3 cellular contexts compared by ENCODE assay signal in genomic region chr17:76725580-76726230, GRCh38.
TF ChIP-seq lines count a peak whose summit lies in the region.

No MANE protein-coding gene starts in this region.

TF ChIP-seq in GM12891, 5 proteins besides CTCF, POLR2A, EP300 and RAD21:
- TF ChIP-seq SPI1 (IDR thresholded peaks at IDR 0.05; ENCODE audit: low read depth, low read length) = no peak
- TF ChIP-seq POU2F2 (IDR thresholded peaks at IDR 0.05; ENCODE audit: low read depth, low read length) = no peak; the same call in 1 of the 2 replicates
- TF ChIP-seq POLR2AphosphoS5 (IDR thresholded peaks at IDR 0.05; ENCODE audit: low read depth, low read length) = no peak
- no peak for TF ChIP-seq PAX5 (IDR thresholded peaks at IDR 0.05; ENCODE audit: insufficient read depth, low read length, severe bottlenecking)
- no peak for TF ChIP-seq TAF1 (IDR thresholded peaks at IDR 0.05; ENCODE audit: low read depth, low read length)

TF ChIP-seq in HEK293, 187 proteins besides CTCF, POLR2A, EP300 and RAD21 (continues in another document):
- no peak for TF ChIP-seq PRDM1 (tag by site-specific recombination; IDR thresholded peaks at IDR 0.05)
- no peak for TF ChIP-seq ZNF704 (tag by site-specific recombination; IDR thresholded peaks at IDR 0.05)
- TF ChIP-seq OVOL3 (tag by site-specific recombination; IDR thresholded peaks at IDR 0.05) = no peak
- TF ChIP-seq ZBTB48 (tag by site-specific recombination; IDR thresholded peaks at IDR 0.05) = peak; percentile 84
- TF ChIP-seq MEIS1 (CRISPR knock-in tag; IDR thresholded peaks at IDR 0.05; ENCODE audit: borderline replicate concordance) = no peak
- no peak for TF ChIP-seq ZNF639 (tag by site-specific recombination; IDR thresholded peaks at IDR 0.05)
- TF ChIP-seq PRDM6 (tag by site-specific recombination; IDR thresholded peaks at IDR 0.05) = no peak
- TF ChIP-seq ZNF837 (tag by site-specific recombination; IDR thresholded peaks at IDR 0.05) = no peak
- TF ChIP-seq ZSCAN5A (tag by site-specific recombination; IDR thresholded peaks at IDR 0.05) = no peak
- TF ChIP-seq ZNF514 (tag by site-specific recombination; IDR thresholded peaks at IDR 0.05) = no peak
- TF ChIP-seq ZBTB20 (tag by site-specific recombination; IDR thresholded peaks at IDR 0.05) = no peak
- no peak for TF ChIP-seq ZBTB21 (tag by site-specific recombination; IDR thresholded peaks at IDR 0.05)
- no peak for TF ChIP-seq ZNF114 (tag by site-specific recombination; IDR thresholded peaks at IDR 0.05)
- no peak for TF ChIP-seq TRIM28 (IDR thresholded peaks at IDR 0.05; ENCODE audit: borderline replicate concordance, low read length)
- no peak for TF ChIP-seq GFI1B (tag by site-specific recombination; IDR thresholded peaks at IDR 0.05)
- no peak for TF ChIP-seq ZSCAN4 (tag by site-specific recombination; IDR thresholded peaks at IDR 0.05)
- TF ChIP-seq ZNF239 (tag by site-specific recombination; IDR thresholded peaks at IDR 0.05) = no peak
- TF ChIP-seq KLF8 (tag by site-specific recombination; IDR thresholded peaks at IDR 0.05) = no peak
- no peak for TF ChIP-seq ZNF549 (tag by site-specific recombination; IDR thresholded peaks at IDR 0.05)
- peak; percentile 97 for TF ChIP-seq ZIC2 (tag by site-specific recombination; IDR thresholded peaks at IDR 0.05)
- TF ChIP-seq GLIS1 (tag by site-specific recombination; IDR thresholded peaks at IDR 0.05) = peak; percentile 82
- peak; percentile 16 for TF ChIP-seq ZNF76 (tag by site-specific recombination; IDR thresholded peaks at IDR 0.05; ENCODE audit: borderline replicate concordance, low read depth)
- TF ChIP-seq IKZF3 (tag by site-specific recombination; IDR thresholded peaks at IDR 0.05) = no peak
- no peak for TF ChIP-seq HOXC10 (CRISPR knock-in tag; IDR thresholded peaks at IDR 0.05)
- TF ChIP-seq ZNF341 (tag by site-specific recombination; IDR thresholded peaks at IDR 0.05; ENCODE audit: low read depth) = no peak
- no peak for TF ChIP-seq ZNF701 (tag by site-specific recombination; IDR thresholded peaks at IDR 0.05)
- peak; percentile 63 for TF ChIP-seq ZNF335 (tag by site-specific recombination; conservative IDR thresholded peaks at IDR 0.05)
- TF ChIP-seq ZBTB17 (tag by site-specific recombination; IDR thresholded peaks at IDR 0.05) = 0 out of 2 replicates have a peak, but pooled peaks have one; percentile 7

TF ChIP-seq in endothelial cell of umbilical vein, 7 proteins besides CTCF, POLR2A, EP300 and RAD21:
- TF ChIP-seq MYC (IDR thresholded peaks at IDR 0.05; ENCODE audit: low read depth, low read length) = no peak
- no peak for TF ChIP-seq POLR2AphosphoS5 (IDR thresholded peaks at IDR 0.05; ENCODE audit: insufficient read depth, low read depth, low read length)
- no peak for TF ChIP-seq JUN (IDR thresholded peaks at IDR 0.05; ENCODE audit: borderline replicate concordance, insufficient read depth, insufficient read length, low read depth)
- TF ChIP-seq MAX (IDR thresholded peaks at IDR 0.05; ENCODE audit: insufficient read depth, insufficient read length) = no peak
- TF ChIP-seq GATA2 (IDR thresholded peaks at IDR 0.05; ENCODE audit: insufficient read depth, insufficient read length, low read depth, low read length) = no peak
- TF ChIP-seq FOS (IDR thresholded peaks at IDR 0.05; ENCODE audit: borderline replicate concordance, insufficient read depth, low read length) = no peak
- TF ChIP-seq EZH2 (IDR thresholded peaks at IDR 0.05; ENCODE audit: borderline replicate concordance, low read depth, low read length, severe bottlenecking) = no peak
